ENCODE assay signal across 1 cellular context in genomic region chr15:81338422-81339007, GRCh38.
TF ChIP-seq lines count a peak whose summit lies in the region.

No MANE protein-coding gene starts in this region.

TF ChIP-seq in WTC11, 78 proteins besides CTCF, POLR2A, EP300 and RAD21 (continued from another document):
- no peak for TF ChIP-seq ZNF425 (CRISPR knock-in tag; conservative IDR thresholded peaks at IDR 0.05)
- TF ChIP-seq EMX1 (CRISPR knock-in tag; IDR thresholded peaks at IDR 0.05) = no peak
- no peak for TF ChIP-seq MAX (CRISPR knock-in tag; IDR thresholded peaks at IDR 0.05)
- TF ChIP-seq NR1H2 (CRISPR knock-in tag; IDR thresholded peaks at IDR 0.05) = no peak
- no peak for TF ChIP-seq NFYB (CRISPR knock-in tag; conservative IDR thresholded peaks at IDR 0.05; ENCODE audit: low read depth)
